19 cellular contexts compared by ENCODE assay signal in genomic region chr1:50420283-50420682, GRCh38. TPM values are rescaled to one million over a fixed set of nuclear protein-coding genes. Genes with fewer than 3 reads are reported as not detected.
DNase-seq lines count a peak whose midpoint lies in the region; ATAC-seq and TF ChIP-seq lines count a peak whose summit lies in the region.
"Had no signal": no experiment of that assay in that cellular context is flagged by ENCODE, and none has a peak within 500 bp of the region (broad histone marks: within the 10 kb centered on the region; RNA-seq: fewer than 3 reads in every experiment).

No MANE protein-coding gene starts in this region.

- H3K36me3 Mint-ChIP-seq in CD4-positive, alpha-beta T cell (ENCODE audit: low read depth): no peaks in the 10 kb centered on the region
- H3K36me3 Mint-ChIP-seq in GM23338 (ENCODE audit: low read depth) (peaks cover 4% of the 10 kb centered on the region; the same call in 2 of the 3 replicates), brain (no peaks in the 10 kb centered on the region), natural killer cell (peaks cover 16% of the 10 kb centered on the region)

- no peak for ATAC-seq in CD4-positive, alpha-beta T cell (ENCODE audit: poor library complexity)
- ATAC-seq in GM23338 (no peak), natural killer cell (no peak), left cardiac atrium (no peak)
- ATAC-seq: left colon had no signal

- intact Hi-C loops in CD4-positive, alpha-beta T cell (cut with DNase I, micrococcal nuclease): no loop called here
- intact Hi-C loops in natural killer cell (cut with micrococcal nuclease): no loop called here
- intact Hi-C loops in left cardiac atrium (cut with DNase I): no loop called here

- H3K27me3 Mint-ChIP-seq in CD4-positive, alpha-beta T cell: peaks cover 77% of the 10 kb centered on the region
- H3K27me3 Mint-ChIP-seq in GM23338 (ENCODE audit: insufficient read depth, low read depth, poor library complexity) (peaks cover 96% of the 10 kb centered on the region), brain (peaks cover 97% of the 10 kb centered on the region), natural killer cell (ENCODE audit: low read depth in 2 of 2) (peaks cover 77 to 78% of the 10 kb centered on the region in 2 donors)

- H3K4me3 Mint-ChIP-seq in CD4-positive, alpha-beta T cell: peak overlapping the region; percentile 66
- H3K4me3 Mint-ChIP-seq in GM23338 (peak overlapping the region; percentile 56), brain (peak overlapping the region; percentile 73 to 92 (median 83)), natural killer cell (peak overlapping the region; percentile 45)

- no peak overlapping the region for H3K27ac ChIP-seq in CD4-positive, alpha-beta T cell (ENCODE audit: low read depth, low read length)
- no peak overlapping the region for H3K27ac ChIP-seq in GM23338 (ENCODE audit: low read depth)
- H3K27ac ChIP-seq: SK-N-MC had no signal

- H3K27ac Mint-ChIP-seq in CD4-positive, alpha-beta T cell: no peak overlapping the region
- H3K27ac Mint-ChIP-seq in GM23338 (no peak overlapping the region), brain (peak overlapping the region; percentile 13 to 99 (median 80)), natural killer cell (peak overlapping the region in 1 of 2 donors; percentile 17)

- H3K4me1 Mint-ChIP-seq in CD4-positive, alpha-beta T cell (ENCODE audit: low read depth): peaks cover 45% of the 10 kb centered on the region
- H3K4me1 Mint-ChIP-seq in GM23338 (peaks cover 61% of the 10 kb centered on the region), brain (peaks cover 72% of the 10 kb centered on the region), natural killer cell (peaks cover 50 to 59% of the 10 kb centered on the region in 2 donors)

- TF ChIP-seq CTCF in CD4-positive, alpha-beta T cell (IDR thresholded peaks at IDR 0.05): no peak
- TF ChIP-seq CTCF in GM23338 (conservative IDR thresholded peaks at IDR 0.05; ENCODE audit: low read depth in 2 of 2): no peak
- no peak for TF ChIP-seq CTCF in brain (conservative IDR thresholded peaks at IDR 0.05)
- TF ChIP-seq CTCF in natural killer cell (IDR thresholded peaks at IDR 0.05): no peak

- POLR2A ChIA-PET in CD4-positive, alpha-beta T cell (lab: Charles Lee): no interaction called here

- H3K9me2 ChIP-seq in GM23338 (ENCODE audit: insufficient read depth): no peaks in the 10 kb centered on the region

- no peak for DNase-seq in CD4-positive, alpha-beta T cell
- DNase-seq in GM23338 (ENCODE audit: low spot score) (peak; percentile 43), natural killer cell (no peak), AG08396 (ENCODE audit: low spot score) (no peak), left cardiac atrium (no peak), KG1 (lab: John Stamatoyannopoulos, UW) (no peak), UCSD-AML1 (lab: John Stamatoyannopoulos, UW; ENCODE audit: unreplicated experiment) (no peak)
- DNase-seq: activated CD4-positive, CD25-positive, alpha-beta regulatory T cell treated with anti-CD3 and anti-CD28 coated beads, Interleukin-2, amount 50 U/mL, for 72 hours; activated gamma-delta T cell; caudate nucleus; COR-L47; IMR-90; left colon; NCI-H1417; NCI-H446 had no signal

- no peaks in the 10 kb centered on the region for H3K9me3 Mint-ChIP-seq in CD4-positive, alpha-beta T cell
- H3K9me3 Mint-ChIP-seq in GM23338: peaks cover 11% of the 10 kb centered on the region
- peaks cover 0 to 20% (median 4%) of the 10 kb centered on the region in 5 experiments for H3K9me3 Mint-ChIP-seq in brain
- H3K9me3 Mint-ChIP-seq in natural killer cell: no peaks in the 10 kb centered on the region

- no peaks in the 10 kb centered on the region for H3K79me2 ChIP-seq in GM23338 (replicated peaks; ENCODE audit: insufficient read depth)

- CTCF ChIA-PET in CD4-positive, alpha-beta T cell (lab: Charles Lee): no interaction called here

- peak overlapping the region; percentile 51 for H3K4me3 ChIP-seq in GM23338
- H3K4me3 ChIP-seq: SK-N-MC had no signal

- H4K20me1 ChIP-seq in GM23338 (replicated peaks; ENCODE audit: insufficient read depth): peaks cover 32% of the 10 kb centered on the region

- peaks cover 85% of the 10 kb centered on the region for H3K27me3 ChIP-seq in CD4-positive, alpha-beta T cell (ENCODE audit: control insufficient read depth, insufficient read depth, low read length)
- H3K27me3 ChIP-seq in GM23338 (ENCODE audit: insufficient read depth): peaks cover 100% of the 10 kb centered on the region

- H3K9me3 ChIP-seq in CD4-positive, alpha-beta T cell (ENCODE audit: control insufficient read depth, low read length): no peaks in the 10 kb centered on the region

- 0 out of 2 replicates have a peak, but pooled peaks cover 9% of the 10 kb centered on the region for H3F3A ChIP-seq in GM23338 (replicated peaks; ENCODE audit: low read depth)

- H3K4me1 ChIP-seq in GM23338 (ENCODE audit: insufficient read depth): peaks cover 32% of the 10 kb centered on the region

- H2AFZ ChIP-seq in GM23338: peak overlapping the region; percentile 80

- no peaks in the 10 kb centered on the region for H3K36me3 ChIP-seq in GM23338 (ENCODE audit: insufficient read depth)

- H3K4me2 ChIP-seq in GM23338: peak overlapping the region; percentile 93

TF ChIP-seq in GM23338, 12 proteins besides CTCF, POLR2A, EP300 and RAD21 (continues in another document):
- TF ChIP-seq REST (IDR thresholded peaks at IDR 0.05; ENCODE audit: unreplicated experiment): no peak

RNA-seq across cellular contexts. Expression of gene DMRTA2, which starts 3.0 kb away (rescaled TPM):
- total RNA-seq in CD4-positive, alpha-beta T cell: not detected
- 0.07 TPM in 1 of 2 replicates, not detected in the other for total RNA-seq in GM23338 (2014; rRNA removed; shearing (Covaris generic))
- polyA plus RNA-seq in GM23338 (2016; fragmentation: Nextera tagmentation; extraction: Ambion mirVana) (not detected in 2 replicates), brain (ENCODE audit: insufficient read depth, low read depth, low replicate concordance) (19.7 TPM)
- total RNA-seq in natural killer cell (not detected), left cardiac atrium (not detected)
- total RNA-seq: endothelial cell of umbilical vein, glomerular endothelial cell, IMR-90 had no signal
- polyA plus RNA-seq: endothelial cell of umbilical vein had no signal

Comparison
In these comparisons a context has a peak if more than half of its experiments do, and no peak if none do; other contexts are left out.
1. H3K27ac Mint-ChIP-seq: peak in brain (5 of 5); none in CD4-positive, alpha-beta T cell (single experiment) and GM23338 (single experiment).
2. Peak in every context shown above with its lines, with median percentiles within 50 percentile points of each other: H3K4me3 Mint-ChIP-seq.